In the genomic region with DNA sequence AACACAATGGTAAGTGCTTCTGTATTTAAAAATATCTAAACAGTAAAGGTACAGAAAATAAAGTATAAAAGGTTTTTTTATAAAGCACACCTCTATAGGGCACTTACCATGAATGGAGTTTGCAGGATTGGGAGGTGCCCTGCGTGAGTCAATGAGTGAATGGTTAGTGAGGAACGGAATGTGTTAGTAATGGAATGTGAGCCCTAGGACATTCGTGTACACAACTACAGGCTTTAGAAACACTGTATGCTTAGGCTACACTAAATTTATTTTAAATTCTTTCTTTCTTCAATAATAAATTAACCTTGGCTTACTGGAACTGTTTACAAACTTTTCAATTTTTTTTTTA, we compare ENCODE assay signal across 1 cellular context.
TF ChIP-seq lines count a peak whose summit lies in the region.

No MANE protein-coding gene starts in this region.

TF ChIP-seq in WTC11, 78 proteins besides CTCF, POLR2A, EP300 and RAD21 (continued from another document):
- TF ChIP-seq, protein P1, sequence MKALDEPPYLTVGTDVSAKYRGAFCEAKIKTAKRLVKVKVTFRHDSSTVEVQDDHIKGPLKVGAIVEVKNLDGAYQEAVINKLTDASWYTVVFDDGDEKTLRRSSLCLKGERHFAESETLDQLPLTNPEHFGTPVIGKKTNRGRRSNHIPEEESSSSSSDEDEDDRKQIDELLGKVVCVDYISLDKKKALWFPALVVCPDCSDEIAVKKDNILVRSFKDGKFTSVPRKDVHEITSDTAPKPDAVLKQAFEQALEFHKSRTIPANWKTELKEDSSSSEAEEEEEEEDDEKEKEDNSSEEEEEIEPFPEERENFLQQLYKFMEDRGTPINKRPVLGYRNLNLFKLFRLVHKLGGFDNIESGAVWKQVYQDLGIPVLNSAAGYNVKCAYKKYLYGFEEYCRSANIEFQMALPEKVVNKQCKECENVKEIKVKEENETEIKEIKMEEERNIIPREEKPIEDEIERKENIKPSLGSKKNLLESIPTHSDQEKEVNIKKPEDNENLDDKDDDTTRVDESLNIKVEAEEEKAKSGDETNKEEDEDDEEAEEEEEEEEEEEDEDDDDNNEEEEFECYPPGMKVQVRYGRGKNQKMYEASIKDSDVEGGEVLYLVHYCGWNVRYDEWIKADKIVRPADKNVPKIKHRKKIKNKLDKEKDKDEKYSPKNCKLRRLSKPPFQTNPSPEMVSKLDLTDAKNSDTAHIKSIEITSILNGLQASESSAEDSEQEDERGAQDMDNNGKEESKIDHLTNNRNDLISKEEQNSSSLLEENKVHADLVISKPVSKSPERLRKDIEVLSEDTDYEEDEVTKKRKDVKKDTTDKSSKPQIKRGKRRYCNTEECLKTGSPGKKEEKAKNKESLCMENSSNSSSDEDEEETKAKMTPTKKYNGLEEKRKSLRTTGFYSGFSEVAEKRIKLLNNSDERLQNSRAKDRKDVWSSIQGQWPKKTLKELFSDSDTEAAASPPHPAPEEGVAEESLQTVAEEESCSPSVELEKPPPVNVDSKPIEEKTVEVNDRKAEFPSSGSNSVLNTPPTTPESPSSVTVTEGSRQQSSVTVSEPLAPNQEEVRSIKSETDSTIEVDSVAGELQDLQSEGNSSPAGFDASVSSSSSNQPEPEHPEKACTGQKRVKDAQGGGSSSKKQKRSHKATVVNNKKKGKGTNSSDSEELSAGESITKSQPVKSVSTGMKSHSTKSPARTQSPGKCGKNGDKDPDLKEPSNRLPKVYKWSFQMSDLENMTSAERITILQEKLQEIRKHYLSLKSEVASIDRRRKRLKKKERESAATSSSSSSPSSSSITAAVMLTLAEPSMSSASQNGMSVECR (CRISPR knock-in tag; IDR thresholded peaks at IDR 0.05; ENCODE audit: borderline replicate concordance) = no peak
- TF ChIP-seq, protein P2, sequence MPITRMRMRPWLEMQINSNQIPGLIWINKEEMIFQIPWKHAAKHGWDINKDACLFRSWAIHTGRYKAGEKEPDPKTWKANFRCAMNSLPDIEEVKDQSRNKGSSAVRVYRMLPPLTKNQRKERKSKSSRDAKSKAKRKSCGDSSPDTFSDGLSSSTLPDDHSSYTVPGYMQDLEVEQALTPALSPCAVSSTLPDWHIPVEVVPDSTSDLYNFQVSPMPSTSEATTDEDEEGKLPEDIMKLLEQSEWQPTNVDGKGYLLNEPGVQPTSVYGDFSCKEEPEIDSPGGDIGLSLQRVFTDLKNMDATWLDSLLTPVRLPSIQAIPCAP (CRISPR knock-in tag; IDR thresholded peaks at IDR 0.05) = no peak
- TF ChIP-seq ZNF138 (CRISPR knock-in tag; conservative IDR thresholded peaks at IDR 0.05) = no peak
- no peak for TF ChIP-seq GTF2I (CRISPR knock-in tag; conservative IDR thresholded peaks at IDR 0.05)
- TF ChIP-seq, protein P3, sequence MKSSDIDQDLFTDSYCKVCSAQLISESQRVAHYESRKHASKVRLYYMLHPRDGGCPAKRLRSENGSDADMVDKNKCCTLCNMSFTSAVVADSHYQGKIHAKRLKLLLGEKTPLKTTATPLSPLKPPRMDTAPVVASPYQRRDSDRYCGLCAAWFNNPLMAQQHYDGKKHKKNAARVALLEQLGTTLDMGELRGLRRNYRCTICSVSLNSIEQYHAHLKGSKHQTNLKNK (CRISPR knock-in tag; IDR thresholded peaks at IDR 0.05) = no peak
- TF ChIP-seq JAZF1 (CRISPR knock-in tag; IDR thresholded peaks at IDR 0.05) = no peak
- no peak for TF ChIP-seq RELA (CRISPR knock-in tag; IDR thresholded peaks at IDR 0.05; ENCODE audit: borderline replicate concordance)
- TF ChIP-seq NFYB (CRISPR knock-in tag; conservative IDR thresholded peaks at IDR 0.05; ENCODE audit: low read depth) = no peak
